ENCODE assay signal across 23 cellular contexts in the genomic region with DNA sequence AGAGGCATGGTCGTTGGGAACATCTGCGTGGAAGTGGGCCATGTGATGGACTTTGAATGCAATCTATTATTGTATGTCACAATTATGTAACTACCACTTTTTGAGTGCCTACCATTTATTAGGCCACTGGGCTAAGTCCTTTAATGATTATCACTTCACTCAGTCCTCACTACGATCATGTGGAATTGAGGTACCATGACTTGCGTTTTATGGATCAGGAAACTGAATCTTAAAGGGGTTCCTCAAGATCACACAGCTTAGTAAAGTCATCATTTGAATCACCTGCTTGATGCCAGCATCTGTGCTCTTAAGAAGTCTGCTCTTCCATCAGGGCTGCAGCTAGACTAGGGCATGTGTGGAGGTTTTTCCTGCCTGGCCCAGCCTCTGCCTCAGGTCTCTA.
"Had no signal": no experiment of that assay in that cellular context is flagged by ENCODE, and none has a peak within 500 bp of the region (broad histone marks: within the 10 kb centered on the region; RNA-seq: fewer than 3 reads in every experiment).

No MANE protein-coding gene starts in this region.

- H3K9me3 Mint-ChIP-seq: dendritic cell treated with granulocyte-macrophage colony-stimulating factor and Interleukin-4, amounts not matched to agents 40 ng/mL and 50 ng/mL, for 4 days; nephron progenitor cell; WTC11 had no signal

- H3K27ac Mint-ChIP-seq: dendritic cell treated with granulocyte-macrophage colony-stimulating factor and Interleukin-4, amounts not matched to agents 40 ng/mL and 50 ng/mL, for 4 days; nephron progenitor cell; progenitor cell of endocrine pancreas; WTC11 had no signal

- H3K4me3 ChIP-seq: right atrium auricular region, SK-N-MC, skin epidermis, suprapubic skin had no signal

- ATAC-seq: WTC11 had no signal

- FAIRE-seq: astrocyte, bronchial epithelial cell, TTC549 had no signal

- H3K9me3 ChIP-seq: right atrium auricular region, suprapubic skin had no signal

- H3K4me1 ChIP-seq: suprapubic skin had no signal

- H3K27ac ChIP-seq: right atrium auricular region, SK-N-MC, skin epidermis, suprapubic skin had no signal

- H3K27me3 ChIP-seq: right atrium auricular region, suprapubic skin had no signal

- H3K27me3 Mint-ChIP-seq: dendritic cell treated with granulocyte-macrophage colony-stimulating factor and Interleukin-4, amounts not matched to agents 40 ng/mL and 50 ng/mL, for 4 days had no signal

- H3K36me3 Mint-ChIP-seq: WTC11 had no signal

- H3K4me3 Mint-ChIP-seq: dendritic cell treated with granulocyte-macrophage colony-stimulating factor and Interleukin-4, amounts not matched to agents 40 ng/mL and 50 ng/mL, for 4 days; nephron progenitor cell; WTC11 had no signal

- DNase-seq: activated CD4-positive, alpha-beta T cell treated with anti-CD3 and anti-CD28 coated beads, Interleukin-2, amount 50 U/mL, for 48 hours; activated CD8-positive, alpha-beta memory T cell treated with anti-CD3 and anti-CD28 coated beads, Interleukin-2, amount 50 U/mL, for 48 hours; activated effector memory CD4-positive, alpha-beta T cell treated with anti-CD3 and anti-CD28 coated beads, Interleukin-2, amount 50 U/mL, for 16 hours; effector memory CD4-positive, alpha-beta T cell; foreskin fibroblast; hippocampal formation; kidney glomerular epithelial cell; mesendoderm; nephron progenitor cell; stimulated activated CD4-positive, alpha-beta T cell treated with anti-CD3 and anti-CD28 coated beads, Interleukin-15, amount 100 ng/mL, for 24 hours; stimulated activated CD4-positive, alpha-beta T cell treated with anti-CD3 and anti-CD28 coated beads, Interleukin-4, amount 100 ng/mL, for 24 hours; stimulated activated naive CD4-positive, alpha-beta T cell treated with Interleukin-2 at 50 U/mL for 16 hours; trophoblast cell had no signal

- H3K36me3 ChIP-seq: right atrium auricular region, suprapubic skin had no signal
